Comparison of ENCODE assay signal across 12 cellular contexts in genomic region chr5:170357853-170358497, GRCh38. TPM values are rescaled to one million over a fixed set of nuclear protein-coding genes. Genes with fewer than 3 reads are reported as not detected.
DNase-seq lines count a peak whose midpoint lies in the region; ATAC-seq and TF ChIP-seq lines count a peak whose summit lies in the region.
"Had no signal": no experiment of that assay in that cellular context is flagged by ENCODE, and none has a peak within 500 bp of the region (broad histone marks: within the 10 kb centered on the region; RNA-seq: fewer than 3 reads in every experiment).

No MANE protein-coding gene starts in this region.

- CTCF ChIA-PET in activated CD4-positive, alpha-beta memory T cell treated with anti-CD3 and anti-CD28 coated beads, Interleukin-2, amount 10 ng/mL, durations not matched to agents 7 days and 5 days (lab: Charles Lee), result no interaction called here

- peak overlapping the region in 9 of 12 donors; percentile 6 to 83 (median 45) for H3K27ac ChIP-seq in heart left ventricle
- H3K27ac ChIP-seq: SK-N-MC, thyroid gland had no signal

- peak in 11 of 14 donors; percentile 16 to 71 (median 60) for DNase-seq in C1 segment of cervical spinal cord (lab: John Stamatoyannopoulos, UW)
- DNase-seq in SIG-M5 (lab: John Stamatoyannopoulos, UW), result peak; percentile 59
- DNase-seq in heart left ventricle, result peak; percentile 59 to 83 (median 64)
- peak; percentile 77 for DNase-seq in pons (ENCODE audit: low spot score)
- no peak for DNase-seq in DMS53 (lab: John Stamatoyannopoulos, UW)
- DNase-seq in hepatic stellate cell (ENCODE audit: low spot score), result no peak
- no peak for DNase-seq in activated CD4-positive, alpha-beta memory T cell treated with anti-CD3 and anti-CD28 coated beads, Interleukin-2, amount 10 ng/mL, durations not matched to agents 7 days and 5 days
- no peak for DNase-seq in stimulated activated naive CD4-positive, alpha-beta T cell treated with Interleukin-2 at 50 U/mL for 16 hours (lab: John Stamatoyannopoulos, UW)
- DNase-seq: stimulated activated CD4-positive, alpha-beta T cell treated with anti-CD3 and anti-CD28 coated beads, Interleukin-1b, Interleukin-23, amount 100 ng/mL, for 48 hours had no signal

- H3K4me3 Mint-ChIP-seq in activated CD4-positive, alpha-beta memory T cell treated with anti-CD3 and anti-CD28 coated beads, Interleukin-2, amount 10 ng/mL, durations not matched to agents 7 days and 5 days, result no peak overlapping the region

- H3K27me3 Mint-ChIP-seq in activated CD4-positive, alpha-beta memory T cell treated with anti-CD3 and anti-CD28 coated beads, Interleukin-2, amount 10 ng/mL, durations not matched to agents 7 days and 5 days, result peaks cover 17% of the 10 kb centered on the region

- no peak overlapping the region for H3K4me3 ChIP-seq in heart left ventricle
- H3K4me3 ChIP-seq: SK-N-MC, thyroid gland had no signal

- H3K4me1 Mint-ChIP-seq in activated CD4-positive, alpha-beta memory T cell treated with anti-CD3 and anti-CD28 coated beads, Interleukin-2, amount 10 ng/mL, durations not matched to agents 7 days and 5 days, result no peaks in the 10 kb centered on the region

- no peaks in the 10 kb centered on the region for H3K36me3 Mint-ChIP-seq in activated CD4-positive, alpha-beta memory T cell treated with anti-CD3 and anti-CD28 coated beads, Interleukin-2, amount 10 ng/mL, durations not matched to agents 7 days and 5 days (ENCODE audit: low read depth)

- TF ChIP-seq CTCF in heart left ventricle (IDR thresholded peaks at IDR 0.05), result no peak

- peaks cover 0 to 83% (median 52%) of the 10 kb centered on the region in 12 donors for H3K4me1 ChIP-seq in heart left ventricle

- POLR2A ChIA-PET in activated CD4-positive, alpha-beta memory T cell treated with anti-CD3 and anti-CD28 coated beads, Interleukin-2, amount 10 ng/mL, durations not matched to agents 7 days and 5 days (lab: Charles Lee), result interaction anchor here (1.1 to 1.4 kb wide), 2 partner anchors 13 to 147 kb away, joined by 3 read pairs; no protein-coding TSS in a partner anchor

- no peaks in the 10 kb centered on the region for H3K9me3 Mint-ChIP-seq in activated CD4-positive, alpha-beta memory T cell treated with anti-CD3 and anti-CD28 coated beads, Interleukin-2, amount 10 ng/mL, durations not matched to agents 7 days and 5 days

- peak; percentile 30 to 65 (median 44) for ATAC-seq in heart left ventricle

- no peaks in the 10 kb centered on the region for H3K36me3 ChIP-seq in heart left ventricle
- H3K36me3 ChIP-seq: thyroid gland had no signal

- WGBS in heart left ventricle, 4 donors, result 77 to 79% (median 78%) methylated on average over 10 of the region's 10 CpGs

- H3K27me3 ChIP-seq in heart left ventricle, result peaks cover 0 to 6% (median 0%) of the 10 kb centered on the region in 9 donors
- H3K27me3 ChIP-seq: thyroid gland had no signal

- H3K9me3 ChIP-seq in heart left ventricle, result no peaks in the 10 kb centered on the region
- H3K9me3 ChIP-seq: thyroid gland had no signal

- no peak overlapping the region for H3K27ac Mint-ChIP-seq in activated CD4-positive, alpha-beta memory T cell treated with anti-CD3 and anti-CD28 coated beads, Interleukin-2, amount 10 ng/mL, durations not matched to agents 7 days and 5 days

- no peak for TF ChIP-seq POLR2A in heart left ventricle (IDR thresholded peaks at IDR 0.05)

- intact Hi-C loops in heart left ventricle (cut with DNase I), result loop anchor here in 1 of 10 donors (5.0 kb wide), 1 partner anchor 131 kb away; no protein-coding TSS in a partner anchor

RNA-seq across cellular contexts. Expression of gene KCNMB1, which starts 31.2 kb away (rescaled TPM):
- total RNA-seq in heart left ventricle, result 1 to 10 TPM in 5 of 9 donors, under 1 TPM in 4; 0.25 to 3.7 (median 1.0) TPM
- 1 to 10 TPM; 1.2 TPM for polyA plus RNA-seq in heart left ventricle
- not detected for total RNA-seq in activated CD4-positive, alpha-beta memory T cell treated with anti-CD3 and anti-CD28 coated beads, Interleukin-2, amount 10 ng/mL, durations not matched to agents 7 days and 5 days
- total RNA-seq: fibroblast of lung had no signal
- polyA plus RNA-seq: fibroblast of lung had no signal

Comparison
In these comparisons a context has a peak if more than half of its experiments do, and no peak if none do; other contexts are left out.
1. DNase-seq: peak in C1 segment of cervical spinal cord (11 of 14), SIG-M5 (single experiment), heart left ventricle (5 of 5) and pons (single experiment); none in DMS53 (single experiment), hepatic stellate cell (single experiment), activated CD4-positive, alpha-beta memory T cell treated with anti-CD3 and anti-CD28 coated beads, Interleukin-2, amount 10 ng/mL, durations not matched to agents 7 days and 5 days (single experiment) and stimulated activated naive CD4-positive, alpha-beta T cell treated with Interleukin-2 at 50 U/mL for 16 hours (single experiment).